Comparison of ENCODE assay signal across 27 cellular contexts in genomic region chr9:27629425-27629824, GRCh38.
"Had no signal": no experiment of that assay in that cellular context is flagged by ENCODE, and none has a peak within 500 bp of the region (broad histone marks: within the 10 kb centered on the region; RNA-seq: fewer than 3 reads in every experiment).

No MANE protein-coding gene starts in this region.

- H3K27me3 ChIP-seq: pancreas, right atrium auricular region, suprapubic skin, tibial artery, upper lobe of right lung had no signal

- H3K4me1 ChIP-seq: left ventricle myocardium inferior, right atrium auricular region, suprapubic skin, tibial artery, upper lobe of right lung had no signal

- DNase-seq: hypothalamus; immature natural killer cell; kidney; left colon; left ventricle myocardium inferior; mesendoderm; naive thymus-derived CD4-positive, alpha-beta T cell; nucleus accumbens; pancreas; posterior cingulate gyrus; stimulated activated CD4-positive, alpha-beta T cell treated with anti-CD3 and anti-CD28 coated beads, Interleukin-12 subunit alpha, Interleukin-12 subunit beta, amount 100 ng/mL, for 4 hours; stimulated activated CD4-positive, alpha-beta T cell treated with anti-CD3 and anti-CD28 coated beads, Interleukin-15, amount 100 ng/mL, for 24 hours; stimulated activated CD4-positive, alpha-beta T cell treated with anti-CD3 and anti-CD28 coated beads, Interleukin-2, amount 100 ng/mL, for 24 hours; stimulated activated CD4-positive, alpha-beta T cell treated with anti-CD3 and anti-CD28 coated beads, Interleukin-4, amount 100 ng/mL, for 24 hours; stimulated activated naive CD4-positive, alpha-beta T cell; tibial artery; trophoblast cell; upper lobe of right lung had no signal

- H3K36me3 ChIP-seq: left ventricle myocardium inferior, pancreas, right atrium auricular region, suprapubic skin, thoracic aorta, tibial artery, upper lobe of right lung had no signal

- H3K4me3 ChIP-seq: left ventricle myocardium inferior, lung, pancreas, right atrium auricular region, skin epidermis, suprapubic skin, thoracic aorta, tibial artery, upper lobe of right lung had no signal

- H3K9me3 ChIP-seq: left ventricle myocardium inferior, pancreas, right atrium auricular region, suprapubic skin, thoracic aorta, tibial artery, upper lobe of right lung had no signal

- FAIRE-seq: islet of Langerhans, kidney, pancreas had no signal

- H3K27ac ChIP-seq: left ventricle myocardium inferior, pancreas, right atrium auricular region, skin epidermis, suprapubic skin, thoracic aorta, tibial artery, upper lobe of right lung had no signal

- ATAC-seq: left colon; naive thymus-derived CD4-positive, alpha-beta T cell; natural killer cell treated with Interleukin-12 subunit alpha and Interleukin-12 subunit beta and Interleukin-15 and Interleukin-18, amount 100 ng/mL, for 72 hours; sciatic nerve; stimulated activated effector memory CD8-positive, alpha-beta T cell treated with anti-CD3 and anti-CD28 coated beads, Interleukin-12 subunit alpha, Interleukin-12 subunit beta, amount 100 ng/mL, for 72 hours; upper lobe of right lung had no signal
